ENCODE assay signal across 10 cellular contexts in genomic region chr7:55367283-55367840, GRCh38. TPM values are rescaled to one million over a fixed set of nuclear protein-coding genes. Genes with fewer than 3 reads are reported as not detected.
DNase-seq lines count a peak whose midpoint lies in the region; ATAC-seq, FAIRE-seq and TF ChIP-seq lines count a peak whose summit lies in the region.
"Had no signal": no experiment of that assay in that cellular context is flagged by ENCODE, and none has a peak within 500 bp of the region (broad histone marks: within the 10 kb centered on the region; RNA-seq: fewer than 3 reads in every experiment).

No MANE protein-coding gene starts in this region.

- H3K4me1 Mint-ChIP-seq in dendritic cell treated with granulocyte-macrophage colony-stimulating factor and Interleukin-4, amounts not matched to agents 40 ng/mL and 50 ng/mL, for 4 days (ENCODE audit: low read depth), result peaks cover 40% of the 10 kb centered on the region
- H3K4me1 Mint-ChIP-seq in nephron progenitor cell, result peaks cover 17% of the 10 kb centered on the region

- TF ChIP-seq CTCF in BE2C (IDR thresholded peaks at IDR 0.05; ENCODE audit: low read depth, low read length) (no peak), LNCaP clone FGC (IDR thresholded peaks at IDR 0.05; ENCODE audit: control insufficient read depth, extremely low read depth, insufficient read depth) (no peak), nephron progenitor cell (IDR thresholded peaks at IDR 0.05) (no peak)

- intact Hi-C loops in dendritic cell treated with granulocyte-macrophage colony-stimulating factor and Interleukin-4, amounts not matched to agents 40 ng/mL and 50 ng/mL, for 4 days (cut with micrococcal nuclease), result loop anchor here (5.0 kb wide), 2 partner anchors 520 to 610 kb away; partner anchors contain the start of genes SEC61G and ZNF713

- H3K27me3 Mint-ChIP-seq in dendritic cell treated with granulocyte-macrophage colony-stimulating factor and Interleukin-4, amounts not matched to agents 40 ng/mL and 50 ng/mL, for 4 days, result peaks cover 7% of the 10 kb centered on the region
- peaks cover 2% of the 10 kb centered on the region for H3K27me3 Mint-ChIP-seq in nephron progenitor cell (ENCODE audit: low read depth, poor library complexity)

- ATAC-seq in GM21619 (IDR thresholded peaks at IDR 0.05; ENCODE audit: unreplicated experiment), result no peak
- ATAC-seq in GM21529 (IDR thresholded peaks at IDR 0.05; ENCODE audit: unreplicated experiment), result no peak

- DNase-seq in BE2C, result no peak
- no peak for DNase-seq in LNCaP clone FGC (ENCODE audit: low read depth)
- no peak for DNase-seq in nephron progenitor cell
- DNase-seq in RCC 7860 (ENCODE audit: low spot score), result no peak
- DNase-seq in urothelium cell line (ENCODE audit: low spot score), result no peak
- DNase-seq: activated CD4-positive, CD25-positive, alpha-beta regulatory T cell had no signal

- no peaks in the 10 kb centered on the region for H3K9me3 ChIP-seq in BE2C

- no peaks in the 10 kb centered on the region for H3K27me3 ChIP-seq in BE2C

- H3K27ac Mint-ChIP-seq in dendritic cell treated with granulocyte-macrophage colony-stimulating factor and Interleukin-4, amounts not matched to agents 40 ng/mL and 50 ng/mL, for 4 days, result peak overlapping the region; percentile 97
- H3K27ac Mint-ChIP-seq in nephron progenitor cell, result peak overlapping the region; percentile 100

- no peak overlapping the region for H3K4me3 Mint-ChIP-seq in dendritic cell treated with granulocyte-macrophage colony-stimulating factor and Interleukin-4, amounts not matched to agents 40 ng/mL and 50 ng/mL, for 4 days
- H3K4me3 Mint-ChIP-seq in nephron progenitor cell, result peak overlapping the region; percentile 93

- no peaks in the 10 kb centered on the region for H3K4me1 ChIP-seq in BE2C

- FAIRE-seq in RCC 7860 (lab: Jason Lieb, UNC) (no peak), urothelium cell line (lab: Jason Lieb, UNC) (no peak)
- FAIRE-seq: islet of Langerhans had no signal

- no peaks in the 10 kb centered on the region for H3K36me3 ChIP-seq in BE2C

- H3K36me3 Mint-ChIP-seq in dendritic cell treated with granulocyte-macrophage colony-stimulating factor and Interleukin-4, amounts not matched to agents 40 ng/mL and 50 ng/mL, for 4 days (ENCODE audit: low read depth), result peaks cover 16% of the 10 kb centered on the region
- H3K36me3 Mint-ChIP-seq in nephron progenitor cell (ENCODE audit: low read depth), result peaks cover 9% of the 10 kb centered on the region

- no peaks in the 10 kb centered on the region for H3K9me3 Mint-ChIP-seq in dendritic cell treated with granulocyte-macrophage colony-stimulating factor and Interleukin-4, amounts not matched to agents 40 ng/mL and 50 ng/mL, for 4 days
- H3K9me3 Mint-ChIP-seq in nephron progenitor cell, result no peaks in the 10 kb centered on the region

- peak overlapping the region; percentile 89 for H3K4me3 ChIP-seq in BE2C (ENCODE audit: low read depth, low read length)
- peak overlapping the region; percentile 92 for H3K4me3 ChIP-seq in LNCaP clone FGC (ENCODE audit: low read depth, low read length)

RNA-seq across cellular contexts. Expression of gene LANCL2, which starts 2.2 kb away (rescaled TPM):
- polyA plus RNA-seq in BE2C (2012; ENCODE audit: insufficient read depth, insufficient read length, low read depth), result 15.4 TPM
